8 cellular contexts compared by ENCODE assay signal in genomic region chr2:105114551-105114950, GRCh38.
DNase-seq lines count a peak whose midpoint lies in the region; ATAC-seq, FAIRE-seq and TF ChIP-seq lines count a peak whose summit lies in the region.

No MANE protein-coding gene starts in this region.

- peaks cover 6% of the 10 kb centered on the region for H3K4me1 Mint-ChIP-seq in astrocyte (ENCODE audit: low read depth, unreplicated experiment)

- H3K4me1 ChIP-seq in HCT116 (ENCODE audit: control insufficient read depth in 1 of 2, insufficient read depth in 2 of 2, low read length in 2 of 2) (no peaks in the 10 kb centered on the region), astrocyte (ENCODE audit: insufficient read depth, low read length) (no peaks in the 10 kb centered on the region), thoracic aorta (ENCODE audit: control insufficient read depth in 1 of 2, low read depth in 2 of 2) (no peaks in the 10 kb centered on the region)

- FAIRE-seq in astrocyte (lab: Jason Lieb, UNC): peak; percentile 74

- no peak overlapping the region for H3K4me3 ChIP-seq in HCT116 (replicated peaks in 1 of 2; ENCODE audit: low read depth in 1 of 2, low read length in 2 of 2)
- no peak overlapping the region for H3K4me3 ChIP-seq in astrocyte (ENCODE audit: insufficient read depth, low read depth, low read length)
- no peak overlapping the region for H3K4me3 ChIP-seq in thoracic aorta

- peak; percentile 91 for TF ChIP-seq RAD21 in HCT116 (IDR thresholded peaks at IDR 0.05; ENCODE audit: low read depth)

- DNase-seq in DMS 273 treated with DMSO at 0.1 percent for 48 hours (lab: John Stamatoyannopoulos, UW): peak; percentile 31
- DNase-seq in HCT116 (ENCODE audit: low read depth, low spot score): peak; percentile 51
- DNase-seq in NCI-H2227 treated with DMSO at 0.1 percent for 48 hours (lab: John Stamatoyannopoulos, UW): peak; percentile 65
- peak; percentile 59 for DNase-seq in astrocyte (ENCODE audit: low read depth)
- DNase-seq in iPS-NIHi7 (ENCODE audit: extremely low spot score): peak; percentile 65
- no peak for DNase-seq in thoracic aorta (ENCODE audit: low spot score)

- peaks cover 2% of the 10 kb centered on the region for H3K36me3 Mint-ChIP-seq in astrocyte (ENCODE audit: low read depth, unreplicated experiment)

- H3K9me3 Mint-ChIP-seq in astrocyte (ENCODE audit: unreplicated experiment): peaks cover 2% of the 10 kb centered on the region

- no peak overlapping the region for H3K27ac Mint-ChIP-seq in astrocyte (ENCODE audit: unreplicated experiment)

- H3K27me3 Mint-ChIP-seq in astrocyte (ENCODE audit: low read depth, unreplicated experiment): peaks cover 3% of the 10 kb centered on the region

- CTCF ChIA-PET in HCT116 (lab: Charles Lee): interaction anchor here (1.1 to 6.1 kb wide), 9 partner anchors 10 to 406 kb away, joined by 3 to 107 read pairs (median 7); partner anchors contain the start of gene GPR45

- no peak overlapping the region for H3K4me2 ChIP-seq in HCT116 (ENCODE audit: low read length)
- H3K4me2 ChIP-seq in astrocyte (ENCODE audit: low read length): no peak overlapping the region

- H3K9me3 ChIP-seq in HCT116 (ENCODE audit: control insufficient read depth in 1 of 2, insufficient read depth in 1 of 2, low read depth in 1 of 2, low read length in 2 of 2) (no peaks in the 10 kb centered on the region), astrocyte (ENCODE audit: insufficient read depth, low read depth, low read length) (no peaks in the 10 kb centered on the region), thoracic aorta (no peaks in the 10 kb centered on the region)

- H3K27ac ChIP-seq in HCT116 (ENCODE audit: low read depth, low read length) (no peak overlapping the region), astrocyte (ENCODE audit: low read depth, low read length) (no peak overlapping the region), thoracic aorta (no peak overlapping the region)

- no peak overlapping the region for H3K4me3 Mint-ChIP-seq in astrocyte (ENCODE audit: unreplicated experiment)

- intact Hi-C loops in HCT116 (cut with micrococcal nuclease): loop anchor here (1.0 to 10.0 kb wide), 4 partner anchors 65 to 430 kb away; no protein-coding TSS in a partner anchor

- no peaks in the 10 kb centered on the region for H3K27me3 ChIP-seq in HCT116 (ENCODE audit: insufficient read depth, low read length)
- no peaks in the 10 kb centered on the region for H3K27me3 ChIP-seq in astrocyte (ENCODE audit: insufficient read depth, low read length)
- no peaks in the 10 kb centered on the region for H3K27me3 ChIP-seq in thoracic aorta (replicated peaks; ENCODE audit: insufficient read depth)

- RAD21 ChIA-PET in HCT116 (lab: Charles Lee; ENCODE audit: low non-redundant PET in 1 of 2, low total read pairs in 2 of 2, uncharacterized antibody in 2 of 2, unreplicated experiment in 2 of 2): interaction anchor here in 1 of 2 experiments (0.7 to 1.3 kb wide), 3 partner anchors 65 to 124 kb away, joined by 3 to 8 read pairs (median 4); no protein-coding TSS in a partner anchor

- no peak for TF ChIP-seq POLR2A in HCT116 (IDR thresholded peaks at IDR 0.05; ENCODE audit: borderline replicate concordance, extremely low read depth, insufficient read depth, insufficient read length)

- BruUV-seq in HCT116 (replicated peaks; lab: Mats Ljungman, UMichigan): no TSS peak

- no peaks in the 10 kb centered on the region for H3K9me2 ChIP-seq in HCT116 (ENCODE audit: insufficient read depth)

- H2AFZ ChIP-seq in HCT116 (ENCODE audit: low read depth, low read length, poor library complexity, severe bottlenecking) (no peak overlapping the region), astrocyte (ENCODE audit: low read depth, low read length) (no peak overlapping the region)

- H3K36me3 ChIP-seq in HCT116 (ENCODE audit: control insufficient read depth in 1 of 2, insufficient read depth in 2 of 2, low read length in 2 of 2) (no peaks in the 10 kb centered on the region), astrocyte (ENCODE audit: insufficient read depth, low read length) (no peaks in the 10 kb centered on the region), thoracic aorta (no peaks in the 10 kb centered on the region)

- ATAC-seq in HCT116: peak; percentile 80
- ATAC-seq in thoracic aorta (ENCODE audit: insufficient number of reproducible peaks, low FRiP score, low read depth): no peak
- ATAC-seq in GM19397 (IDR thresholded peaks at IDR 0.05; ENCODE audit: unreplicated experiment): no peak
- no peak for ATAC-seq in GM19467 (IDR thresholded peaks at IDR 0.05; ENCODE audit: unreplicated experiment)

- no peak overlapping the region for H3K9ac ChIP-seq in HCT116 (ENCODE audit: low read length)
- H3K9ac ChIP-seq in astrocyte (ENCODE audit: low read length): no peak overlapping the region

- TF ChIP-seq CTCF in HCT116 (IDR thresholded peaks at IDR 0.05 in 2 of 3, conservative IDR thresholded peaks at IDR 0.05 in 1 of 3; ENCODE audit: borderline replicate concordance in 1 of 3, insufficient read depth in 1 of 3, low read depth in 2 of 3, low read length in 2 of 3): peak; percentile 66 to 86 (median 78); a peak in 5 of 6 replicates
- peak; percentile 78 for TF ChIP-seq CTCF in astrocyte (IDR thresholded peaks at IDR 0.05; ENCODE audit: insufficient read depth, low read depth, low read length)
- TF ChIP-seq CTCF in thoracic aorta (IDR thresholded peaks at IDR 0.05): peak; percentile 54

- H3K79me2 ChIP-seq in HCT116 (ENCODE audit: insufficient read depth, low read length) (no peaks in the 10 kb centered on the region), astrocyte (ENCODE audit: insufficient read depth, low read length) (no peaks in the 10 kb centered on the region)

- POLR2A ChIA-PET in HCT116 (lab: Charles Lee): interaction anchor here (1.6 kb wide), 1 partner anchor 121 kb away, joined by 5 read pairs; no protein-coding TSS in a partner anchor

- H4K20me1 ChIP-seq in HCT116 (ENCODE audit: insufficient read depth): no peaks in the 10 kb centered on the region
- no peaks in the 10 kb centered on the region for H4K20me1 ChIP-seq in astrocyte (ENCODE audit: insufficient read depth, low read length)

TF ChIP-seq in HCT116, 20 proteins besides CTCF, POLR2A, EP300 and RAD21:
- TF ChIP-seq JUND (IDR thresholded peaks at IDR 0.05): no peak
- no peak for TF ChIP-seq ELF1 (IDR thresholded peaks at IDR 0.05; ENCODE audit: borderline replicate concordance, low read depth)
- no peak for TF ChIP-seq YY1 (IDR thresholded peaks at IDR 0.05; ENCODE audit: extremely low read depth, insufficient replicate concordance, low read depth, low read length)
- TF ChIP-seq CEBPB (IDR thresholded peaks at IDR 0.05; ENCODE audit: low read depth): no peak
- TF ChIP-seq EGR1 (IDR thresholded peaks at IDR 0.05; ENCODE audit: low read depth): no peak
- TF ChIP-seq SP1 (IDR thresholded peaks at IDR 0.05; ENCODE audit: low read depth): no peak
- no peak for TF ChIP-seq ZFX (IDR thresholded peaks at IDR 0.05)
- no peak for TF ChIP-seq ZNF274 (IDR thresholded peaks at IDR 0.05; ENCODE audit: low read depth, low read length)
- TF ChIP-seq ATF3 (IDR thresholded peaks at IDR 0.05): no peak
- no peak for TF ChIP-seq FOSL1 (IDR thresholded peaks at IDR 0.05; ENCODE audit: low read depth)
- TF ChIP-seq MAX (IDR thresholded peaks at IDR 0.05): no peak
- no peak for TF ChIP-seq SRF (IDR thresholded peaks at IDR 0.05; ENCODE audit: low read depth)
- TF ChIP-seq TCF7L2 (IDR thresholded peaks at IDR 0.05; ENCODE audit: borderline replicate concordance, extremely low read depth, insufficient read depth, insufficient read length): no peak
- TF ChIP-seq POLR2AphosphoS5 (IDR thresholded peaks at IDR 0.05; ENCODE audit: low read depth, low read length): no peak
